ENCODE assay signal across 1 cellular context in genomic region chr15:78299302-78300102, GRCh38.
TF ChIP-seq lines count a peak whose summit lies in the region.

SKIC8 (minus strand) TSS chr15:78299609; CDS start chr15:78295686, 3,923 bp downstream.

TF ChIP-seq in H1, 55 proteins besides CTCF, POLR2A, EP300 and RAD21:
- TF ChIP-seq TCF12 (IDR thresholded peaks at IDR 0.05; ENCODE audit: low read depth, low read length) (no peak), GTF2F1 (IDR thresholded peaks at IDR 0.05; ENCODE audit: borderline replicate concordance, low read depth, low read length) (no peak; the same call in 1 of the 2 replicates), EZH2 (IDR thresholded peaks at IDR 0.05; ENCODE audit: low read depth, low read length, severe bottlenecking) (no peak), KDM1A (IDR thresholded peaks at IDR 0.05; ENCODE audit: borderline replicate concordance, low read length) (no peak), HDAC2 (IDR thresholded peaks at IDR 0.05; ENCODE audit: borderline replicate concordance in 1 of 2, low read depth in 2 of 2, low read length in 2 of 2) (peak in 1 of 2 experiments; percentile 95; a peak in 2 of 4 replicates), TAF7 (optimal IDR thresholded peaks at IDR 0.05; ENCODE audit: borderline replicate concordance, low read depth, low read length) (peak; percentile 79), CHD7 (IDR thresholded peaks at IDR 0.05; ENCODE audit: insufficient replicate concordance, low read length) (no peak), SP4 (IDR thresholded peaks at IDR 0.05; ENCODE audit: low read length) (no peak), BACH1 (IDR thresholded peaks at IDR 0.05; ENCODE audit: low read length) (no peak), KDM5A (IDR thresholded peaks at IDR 0.05; ENCODE audit: low read length) (peak; percentile 88), FOSL1 (IDR thresholded peaks at IDR 0.05; ENCODE audit: insufficient read depth, low read depth, low read length) (no peak), JUN (IDR thresholded peaks at IDR 0.05; ENCODE audit: low read depth, low read length) (no peak), KDM4A (IDR thresholded peaks at IDR 0.05; ENCODE audit: low read depth, low read length, severe bottlenecking) (peak; percentile 98), RNF2 (IDR thresholded peaks at IDR 0.05; ENCODE audit: borderline replicate concordance, low read depth, low read length, missing control alignments, poor library complexity, severe bottlenecking) (no peak), SIX5 (IDR thresholded peaks at IDR 0.05; ENCODE audit: low read depth, low read length) (no peak), TAF1 (IDR thresholded peaks at IDR 0.05; ENCODE audit: low read depth, low read length) (peak; percentile 92), RBBP5 (IDR thresholded peaks at IDR 0.05; ENCODE audit: borderline replicate concordance, low read depth, low read length) (peak; percentile 47; the same call in 1 of the 2 replicates), POU5F1 (IDR thresholded peaks at IDR 0.05; ENCODE audit: low read depth, low read length) (no peak), EGR1 (IDR thresholded peaks at IDR 0.05; ENCODE audit: borderline replicate concordance, low read depth, low read length) (0 out of 2 replicates have a peak, but pooled peaks have one; percentile 31), SIRT6 (IDR thresholded peaks at IDR 0.05; ENCODE audit: low read length) (no peak), SUZ12 (IDR thresholded peaks at IDR 0.05; ENCODE audit: low read length) (no peak), TEAD4 (IDR thresholded peaks at IDR 0.05; ENCODE audit: low read depth, low read length) (no peak), CHD1 (IDR thresholded peaks at IDR 0.05; ENCODE audit: low read depth, low read length) (no peak), SAP30 (IDR thresholded peaks at IDR 0.05; ENCODE audit: insufficient read depth, insufficient replicate concordance, low read length) (peak; percentile 96), ASH2L (IDR thresholded peaks at IDR 0.05; ENCODE audit: low read length) (peak; percentile 72), CTBP2 (IDR thresholded peaks at IDR 0.05; ENCODE audit: borderline replicate concordance, insufficient read depth, insufficient read length, low read length) (no peak), CBX8 (IDR thresholded peaks at IDR 0.05; ENCODE audit: borderline replicate concordance, low read depth, low read length) (no peak), ZNF274 (IDR thresholded peaks at IDR 0.05; ENCODE audit: borderline replicate concordance, extremely low read depth, low read length) (no peak), BRCA1 (IDR thresholded peaks at IDR 0.05; ENCODE audit: low read depth, low read length) (no peak), GABPA (IDR thresholded peaks at IDR 0.05; ENCODE audit: borderline replicate concordance, insufficient read depth, low read length) (no peak), RFX5 (IDR thresholded peaks at IDR 0.05; ENCODE audit: borderline replicate concordance, low read depth, low read length) (no peak), SP1 (IDR thresholded peaks at IDR 0.05; ENCODE audit: low read depth, low read length) (peak; percentile 86; the same call in 1 of the 2 replicates), CEBPB (IDR thresholded peaks at IDR 0.05; ENCODE audit: low read depth, low read length) (no peak), HDAC6 (IDR thresholded peaks at IDR 0.05; ENCODE audit: low read depth, low read length) (no peak), PHF8 (conservative IDR thresholded peaks at IDR 0.05; ENCODE audit: low read depth, low read length) (peak; percentile 91), SP2 (IDR thresholded peaks at IDR 0.05; ENCODE audit: low read length) (no peak), CHD2 (IDR thresholded peaks at IDR 0.05; ENCODE audit: low read length) (no peak), SRF (IDR thresholded peaks at IDR 0.05; ENCODE audit: low read depth, low read length) (no peak), CBX5 (IDR thresholded peaks at IDR 0.05; ENCODE audit: low read depth, low read length) (no peak), NANOG (IDR thresholded peaks at IDR 0.05; ENCODE audit: insufficient read depth, low read depth, low read length, poor library complexity, severe bottlenecking) (no peak), RXRA (IDR thresholded peaks at IDR 0.05; ENCODE audit: insufficient read depth, low read depth, low read length) (no peak), JUND (IDR thresholded peaks at IDR 0.05; ENCODE audit: low read length) (no peak), SIN3A (conservative IDR thresholded peaks at IDR 0.05 in 1 of 2, IDR thresholded peaks at IDR 0.05 in 1 of 2; ENCODE audit: low read depth in 1 of 2, low read length in 2 of 2) (peak; percentile 63 to 96; a peak in 2 of 4 replicates), YY1 (IDR thresholded peaks at IDR 0.05; ENCODE audit: low read depth, low read length) (peak; percentile 90), MAFK (IDR thresholded peaks at IDR 0.05; ENCODE audit: low read depth, low read length) (no peak), BCL11A (IDR thresholded peaks at IDR 0.05; ENCODE audit: low read depth in 2 of 2, low read length in 2 of 2) (no peak), CREB1 (IDR thresholded peaks at IDR 0.05) (peak; percentile 98), POLR2AphosphoS5 (IDR thresholded peaks at IDR 0.05; ENCODE audit: low read depth, low read length) (peak; percentile 95), NRF1 (IDR thresholded peaks at IDR 0.05; ENCODE audit: low read depth, low read length) (no peak), TBP (IDR thresholded peaks at IDR 0.05; ENCODE audit: low read depth, low read length) (peak; percentile 87)
- TF ChIP-seq, protein P1, sequence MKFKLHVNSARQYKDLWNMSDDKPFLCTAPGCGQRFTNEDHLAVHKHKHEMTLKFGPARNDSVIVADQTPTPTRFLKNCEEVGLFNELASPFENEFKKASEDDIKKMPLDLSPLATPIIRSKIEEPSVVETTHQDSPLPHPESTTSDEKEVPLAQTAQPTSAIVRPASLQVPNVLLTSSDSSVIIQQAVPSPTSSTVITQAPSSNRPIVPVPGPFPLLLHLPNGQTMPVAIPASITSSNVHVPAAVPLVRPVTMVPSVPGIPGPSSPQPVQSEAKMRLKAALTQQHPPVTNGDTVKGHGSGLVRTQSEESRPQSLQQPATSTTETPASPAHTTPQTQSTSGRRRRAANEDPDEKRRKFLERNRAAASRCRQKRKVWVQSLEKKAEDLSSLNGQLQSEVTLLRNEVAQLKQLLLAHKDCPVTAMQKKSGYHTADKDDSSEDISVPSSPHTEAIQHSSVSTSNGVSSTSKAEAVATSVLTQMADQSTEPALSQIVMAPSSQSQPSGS (IDR thresholded peaks at IDR 0.05; ENCODE audit: low read length) = no peak
- TF ChIP-seq, protein P2, sequence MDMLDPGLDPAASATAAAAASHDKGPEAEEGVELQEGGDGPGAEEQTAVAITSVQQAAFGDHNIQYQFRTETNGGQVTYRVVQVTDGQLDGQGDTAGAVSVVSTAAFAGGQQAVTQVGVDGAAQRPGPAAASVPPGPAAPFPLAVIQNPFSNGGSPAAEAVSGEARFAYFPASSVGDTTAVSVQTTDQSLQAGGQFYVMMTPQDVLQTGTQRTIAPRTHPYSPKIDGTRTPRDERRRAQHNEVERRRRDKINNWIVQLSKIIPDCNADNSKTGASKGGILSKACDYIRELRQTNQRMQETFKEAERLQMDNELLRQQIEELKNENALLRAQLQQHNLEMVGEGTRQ (IDR thresholded peaks at IDR 0.05; ENCODE audit: low read length) = no peak
- TF ChIP-seq, protein P3, sequence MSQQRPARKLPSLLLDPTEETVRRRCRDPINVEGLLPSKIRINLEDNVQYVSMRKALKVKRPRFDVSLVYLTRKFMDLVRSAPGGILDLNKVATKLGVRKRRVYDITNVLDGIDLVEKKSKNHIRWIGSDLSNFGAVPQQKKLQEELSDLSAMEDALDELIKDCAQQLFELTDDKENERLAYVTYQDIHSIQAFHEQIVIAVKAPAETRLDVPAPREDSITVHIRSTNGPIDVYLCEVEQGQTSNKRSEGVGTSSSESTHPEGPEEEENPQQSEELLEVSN (IDR thresholded peaks at IDR 0.05) = no peak
- TF ChIP-seq, protein P4, sequence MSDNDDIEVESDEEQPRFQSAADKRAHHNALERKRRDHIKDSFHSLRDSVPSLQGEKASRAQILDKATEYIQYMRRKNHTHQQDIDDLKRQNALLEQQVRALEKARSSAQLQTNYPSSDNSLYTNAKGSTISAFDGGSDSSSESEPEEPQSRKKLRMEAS (IDR thresholded peaks at IDR 0.05) = peak; percentile 50; the same call in 1 of the 2 replicates
- TF ChIP-seq, protein P5, sequence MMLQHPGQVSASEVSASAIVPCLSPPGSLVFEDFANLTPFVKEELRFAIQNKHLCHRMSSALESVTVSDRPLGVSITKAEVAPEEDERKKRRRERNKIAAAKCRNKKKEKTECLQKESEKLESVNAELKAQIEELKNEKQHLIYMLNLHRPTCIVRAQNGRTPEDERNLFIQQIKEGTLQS (IDR thresholded peaks at IDR 0.05; ENCODE audit: insufficient read depth, low read depth, low read length) = peak; percentile 76
